Comparison of ENCODE assay signal across 35 cellular contexts in the genomic region with DNA sequence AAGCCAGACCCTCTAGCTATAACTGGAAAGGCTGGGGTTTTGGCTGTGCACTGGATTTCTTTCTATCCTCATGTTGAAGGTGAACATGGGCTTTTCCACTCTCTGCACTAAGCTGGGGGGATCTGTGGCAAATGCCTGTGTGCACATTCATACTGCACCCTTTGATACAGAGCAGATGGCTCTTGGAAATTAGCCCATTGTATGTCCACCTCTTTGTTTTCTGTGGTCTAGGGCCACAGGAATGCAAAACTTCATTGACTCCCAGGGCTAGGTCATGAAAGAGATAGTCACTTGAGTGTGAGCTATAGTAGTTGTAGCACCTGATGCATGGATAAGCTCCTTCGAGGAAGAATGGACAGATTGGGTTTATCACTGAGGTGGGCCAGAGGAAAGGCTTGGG. TPM values are rescaled to one million over a fixed set of nuclear protein-coding genes. Genes with fewer than 3 reads are reported as not detected.
"Had no signal": no experiment of that assay in that cellular context is flagged by ENCODE, and none has a peak within 500 bp of the region (broad histone marks: within the 10 kb centered on the region; RNA-seq: fewer than 3 reads in every experiment).

No MANE protein-coding gene starts in this region.

- H3K9me3 ChIP-seq: left lung, lower lobe of right lung, right atrium auricular region, right lobe of liver, testis, thyroid gland, transverse colon, upper lobe of left lung had no signal

- H3K9ac ChIP-seq: parathyroid adenoma had no signal

- H3K4me3 ChIP-seq: left lung, lower lobe of right lung, right atrium auricular region, right lobe of liver, smooth muscle cell, stomach, testis, thyroid gland, transverse colon, upper lobe of left lung had no signal

- DNase-seq: hypothalamus; immature natural killer cell; kidney; left colon; left lung; lower lobe of right lung; mammary epithelial cell; mesenchymal stem cell; naive thymus-derived CD8-positive, alpha-beta T cell; nucleus accumbens; right lobe of liver; stimulated activated CD4-positive, alpha-beta T cell treated with anti-CD3 and anti-CD28 coated beads, Interleukin-1b, Interleukin-23, amount 100 ng/mL, for 48 hours; stimulated activated CD4-positive, alpha-beta T cell treated with anti-CD3 and anti-CD28 coated beads, Interleukin-2, amount 100 ng/mL, for 48 hours; stimulated activated CD4-positive, alpha-beta T cell treated with anti-CD3 and anti-CD28 coated beads, Interleukin-4, amount 100 ng/mL, for 4 hours; stimulated activated CD8-positive, alpha-beta memory T cell treated with anti-CD3 and anti-CD28 coated beads, Interleukin-4, amount 100 ng/mL, for 48 hours; stimulated activated naive B cell treated with anti-CD40 and anti-IgM and Interleukin-4, amounts not matched to agents 10 μg/mL and 1 μg/mL and 100 μg/mL, for 72 hours; stimulated activated naive CD8-positive, alpha-beta T cell treated with anti-CD3 and anti-CD28 coated beads, Interleukin-15, Interleukin-2, amounts not matched to agents 100 U/mL and 50 U/mL, for 24 hours; stomach; testis; thyroid gland; transverse colon; upper lobe of left lung had no signal

- H3K27me3 ChIP-seq: left lung, right atrium auricular region, right lobe of liver, stomach, testis, thyroid gland, transverse colon, upper lobe of left lung had no signal

- H3K27ac ChIP-seq: left lung, lower lobe of right lung, parathyroid adenoma, right atrium auricular region, right lobe of liver, stomach, testis, thyroid gland, transverse colon, upper lobe of left lung had no signal

- H2AFZ ChIP-seq: parathyroid adenoma had no signal

- H3K4me1 ChIP-seq: left lung, lower lobe of right lung, parathyroid adenoma, right atrium auricular region, right lobe of liver, stomach, testis, thyroid gland, transverse colon, upper lobe of left lung had no signal

- H3K79me2 ChIP-seq: parathyroid adenoma had no signal

- FAIRE-seq: islet of Langerhans, kidney had no signal

- H3K36me3 ChIP-seq: left lung, lower lobe of right lung, right atrium auricular region, right lobe of liver, stomach, thyroid gland, transverse colon, upper lobe of left lung had no signal

- H3K4me2 ChIP-seq: smooth muscle cell had no signal

- ATAC-seq: left colon; left lung; lower lobe of right lung; naive thymus-derived CD8-positive, alpha-beta T cell; right lobe of liver; stimulated activated naive B cell treated with anti-CD40 and anti-IgM and Interleukin-4, amounts not matched to agents 10 μg/mL and 1 μg/mL and 100 μg/mL, for 72 hours; stimulated activated naive CD8-positive, alpha-beta T cell treated with anti-CD3 and anti-CD28 coated beads, Interleukin-15, Interleukin-2, amounts not matched to agents 100 U/mL and 50 U/mL, for 24 hours had no signal

RNA-seq across cellular contexts. Expression of gene OR14A16, which starts 5.7 kb away (rescaled TPM):
- total RNA-seq: kidney; left colon; left lung; liver; lower lobe of right lung; mammary epithelial cell; mucosa of gallbladder; naive thymus-derived CD8-positive, alpha-beta T cell; neural crest cell; osteoblast; progenitor cell of endocrine pancreas; pulmonary artery endothelial cell; renal cortical epithelial cell; right atrium auricular region; right lobe of liver; skeletal muscle tissue; smooth muscle cell; stomach; thyroid gland; transverse colon; upper lobe of left lung; urinary bladder had no signal
- polyA plus RNA-seq: immature natural killer cell; liver; mammary epithelial cell; naive thymus-derived CD8-positive, alpha-beta T cell; smooth muscle cell; stomach; urinary bladder had no signal

RNA-seq across cellular contexts. Expression of gene OR11L1, which starts 12.0 kb away (rescaled TPM):
- total RNA-seq: kidney; left colon; left lung; liver; lower lobe of right lung; mammary epithelial cell; mucosa of gallbladder; naive thymus-derived CD8-positive, alpha-beta T cell; neural crest cell; osteoblast; progenitor cell of endocrine pancreas; pulmonary artery endothelial cell; renal cortical epithelial cell; right atrium auricular region; right lobe of liver; skeletal muscle tissue; smooth muscle cell; stomach; testis; transverse colon; upper lobe of left lung; urinary bladder had no signal
- polyA plus RNA-seq: immature natural killer cell; liver; mammary epithelial cell; naive thymus-derived CD8-positive, alpha-beta T cell; smooth muscle cell; stomach; urinary bladder had no signal

RNA-seq across cellular contexts. Expression of gene TRIM58, which starts 27.3 kb away (rescaled TPM):
- total RNA-seq: smooth muscle cell had no signal
- polyA plus RNA-seq: mammary epithelial cell had no signal
